27 cellular contexts compared by ENCODE assay signal in genomic region chr3:13745636-13746035, GRCh38.
DNase-seq lines count a peak whose midpoint lies in the region; ATAC-seq, FAIRE-seq and TF ChIP-seq lines count a peak whose summit lies in the region.
"Had no signal": no experiment of that assay in that cellular context is flagged by ENCODE, and none has a peak within 500 bp of the region (broad histone marks: within the 10 kb centered on the region; RNA-seq: fewer than 3 reads in every experiment).

No MANE protein-coding gene starts in this region.

- H3K27ac ChIP-seq in endothelial cell of umbilical vein (ENCODE audit: insufficient read depth, low read depth, low read length): no peak overlapping the region
- H3K27ac ChIP-seq: 22Rv1, A549, BLaER1 had no signal

- H3K9me1 ChIP-seq in endothelial cell of umbilical vein (replicated peaks; ENCODE audit: control insufficient read depth, extremely low read depth, insufficient read depth, low read length): no peaks in the 10 kb centered on the region

- no peaks in the 10 kb centered on the region for H4K20me1 ChIP-seq in endothelial cell of umbilical vein (replicated peaks; ENCODE audit: control insufficient read depth, extremely low read depth, insufficient read depth, low read length)
- H4K20me1 ChIP-seq: BLaER1 had no signal

- H3K27me3 ChIP-seq in endothelial cell of umbilical vein (ENCODE audit: control insufficient read depth in 2 of 2, insufficient read depth in 2 of 2, low read length in 2 of 2): no peaks in the 10 kb centered on the region
- H3K27me3 ChIP-seq: BE2C, BLaER1 had no signal

- H3K4me3 ChIP-seq in endothelial cell of umbilical vein (replicated peaks in 1 of 3; ENCODE audit: insufficient read depth in 1 of 3, low read depth in 1 of 3, low read length in 3 of 3): no peak overlapping the region
- H3K4me3 ChIP-seq: A549, BLaER1, GM12878 had no signal

- no TSS peak for BruUV-seq in endothelial cell of umbilical vein (replicated peaks; lab: Mats Ljungman, UMichigan)

- CTCF ChIA-PET in endothelial cell of umbilical vein (lab: Charles Lee): no interaction called here

- no peak overlapping the region for H2AFZ ChIP-seq in endothelial cell of umbilical vein (ENCODE audit: low read depth, low read length)

- H3K79me2 ChIP-seq in endothelial cell of umbilical vein (ENCODE audit: control insufficient read depth, insufficient read depth, low read length): no peaks in the 10 kb centered on the region

- no peak overlapping the region for H3K9ac ChIP-seq in endothelial cell of umbilical vein (replicated peaks; ENCODE audit: extremely low read depth, insufficient read depth, low read length)
- H3K9ac ChIP-seq: BLaER1 had no signal

- H3K36me3 ChIP-seq in endothelial cell of umbilical vein (ENCODE audit: control insufficient read depth in 2 of 2, extremely low read depth in 1 of 2, insufficient read depth in 2 of 2, low read length in 2 of 2): no peaks in the 10 kb centered on the region
- H3K36me3 ChIP-seq: BE2C, BLaER1 had no signal

- no peak for TF ChIP-seq CTCF in endothelial cell of umbilical vein (IDR thresholded peaks at IDR 0.05; ENCODE audit: extremely low read depth in 1 of 2, insufficient read depth in 1 of 2, low read depth in 1 of 2, low read length in 2 of 2)

- ATAC-seq in HG03045 (IDR thresholded peaks at IDR 0.05; ENCODE audit: unreplicated experiment): no peak
- ATAC-seq in HG03280 (IDR thresholded peaks at IDR 0.05; ENCODE audit: unreplicated experiment): no peak
- ATAC-seq: A549, GM12878 had no signal

- H3K4me1 ChIP-seq in endothelial cell of umbilical vein (ENCODE audit: control insufficient read depth, extremely low read depth, insufficient read depth, low read length): no peaks in the 10 kb centered on the region
- H3K4me1 ChIP-seq: A549, BE2C, BLaER1 had no signal

- dilution Hi-C loops in endothelial cell of umbilical vein (cut with MboI; ENCODE audit: extremely low pct_ligation_motif_present, low sequenced_read_pairs): no loop called here

- no peak overlapping the region for H3K4me2 ChIP-seq in endothelial cell of umbilical vein (ENCODE audit: insufficient read depth, low read length)
- H3K4me2 ChIP-seq: A549, BLaER1 had no signal

- DNase-seq in NCI-H2227 treated with DMSO at 0.1 percent for 48 hours (lab: John Stamatoyannopoulos, UW): peak; percentile 27
- DNase-seq in NCI-H2227 (lab: John Stamatoyannopoulos, UW; ENCODE audit: unreplicated experiment): no peak
- DNase-seq in dermis blood vessel endothelial cell: peak; percentile 30
- DNase-seq in endothelial cell of umbilical vein (ENCODE audit: low read depth, low spot score): peak; percentile 5
- no peak for DNase-seq in H4 (ENCODE audit: low spot score)
- DNase-seq: ACHN; BE2C; C1 segment of cervical spinal cord; CD4-positive, alpha-beta memory T cell; CD4-positive, CD25-positive, alpha-beta regulatory T cell; CD8-positive, alpha-beta memory T cell; COR-L47; DMS 273 treated with DMSO at 0.1 percent for 48 hours; DMS153; DMS53; DMS79; DND-41; EL; GDM1 had no signal

- intact Hi-C loops in endothelial cell of umbilical vein (cut with micrococcal nuclease): no loop called here

- TF ChIP-seq POLR2A in endothelial cell of umbilical vein (IDR thresholded peaks at IDR 0.05; ENCODE audit: low read depth, low read length): no peak

- POLR2A ChIA-PET in endothelial cell of umbilical vein (lab: Charles Lee): no interaction called here

- FAIRE-seq in endothelial cell of umbilical vein (lab: Jason Lieb, UNC): no peak
- FAIRE-seq: A549, GM12878, GM12892, GM18507 had no signal

- H3K9me3 ChIP-seq in endothelial cell of umbilical vein (replicated peaks; ENCODE audit: control insufficient read depth, insufficient read depth, low read length): no peaks in the 10 kb centered on the region
- H3K9me3 ChIP-seq: BE2C had no signal

TF ChIP-seq in endothelial cell of umbilical vein, 7 proteins besides CTCF, POLR2A, EP300 and RAD21:
- TF ChIP-seq MAX (IDR thresholded peaks at IDR 0.05; ENCODE audit: insufficient read depth, insufficient read length) (no peak), EZH2 (IDR thresholded peaks at IDR 0.05; ENCODE audit: borderline replicate concordance, low read depth, low read length, severe bottlenecking) (no peak), GATA2 (IDR thresholded peaks at IDR 0.05; ENCODE audit: insufficient read depth, insufficient read length, low read depth, low read length) (no peak), POLR2AphosphoS5 (IDR thresholded peaks at IDR 0.05; ENCODE audit: insufficient read depth, low read depth, low read length) (no peak), FOS (IDR thresholded peaks at IDR 0.05; ENCODE audit: borderline replicate concordance, insufficient read depth, low read length) (no peak), JUN (IDR thresholded peaks at IDR 0.05; ENCODE audit: borderline replicate concordance, insufficient read depth, insufficient read length, low read depth) (no peak)

Comparison
In these comparisons a context has a peak if more than half of its experiments do, and no peak if none do; other contexts are left out.
1. DNase-seq: peak in NCI-H2227 treated with DMSO at 0.1 percent for 48 hours (single experiment), dermis blood vessel endothelial cell (single experiment) and endothelial cell of umbilical vein (single experiment); none in NCI-H2227 (single experiment) and H4 (single experiment).